Comparison of ENCODE assay signal across 8 cellular contexts in genomic region chr2:197293252-197294007, GRCh38. TPM values are rescaled to one million over a fixed set of nuclear protein-coding genes. Genes with fewer than 3 reads are reported as not detected.
DNase-seq lines count a peak whose midpoint lies in the region; ATAC-seq and TF ChIP-seq lines count a peak whose summit lies in the region.

No MANE protein-coding gene starts in this region.

- H3K36me3 Mint-ChIP-seq in CD8-positive, alpha-beta T cell = peaks cover 42% of the 10 kb centered on the region

- no peaks in the 10 kb centered on the region for H4K20me1 ChIP-seq in OCI-LY3 (ENCODE audit: insufficient read depth, low read length)

- intact Hi-C loops in CD8-positive, alpha-beta T cell (cut with DNase I, micrococcal nuclease) = loop anchor here (1.0 to 2.0 kb wide), 3 partner anchors 15 to 17 kb away; partner anchors contain the start of gene ANKRD44 (in 1 of the 2)
- intact Hi-C loops in aorta (cut with DNase I) = no loop called here

- peak overlapping the region; percentile 73 for H3K4me3 Mint-ChIP-seq in CD8-positive, alpha-beta T cell

- H3K79me2 ChIP-seq in OCI-LY3 (ENCODE audit: low read length) = peaks cover 59% of the 10 kb centered on the region

- H3K4me2 ChIP-seq in OCI-LY3 (ENCODE audit: low read length) = peak overlapping the region; percentile 82

- H3K27ac Mint-ChIP-seq in CD8-positive, alpha-beta T cell = peak overlapping the region; percentile 94

- POLR2A ChIA-PET in CD8-positive, alpha-beta T cell (lab: Charles Lee) = interaction anchor here (0.5 to 6.1 kb wide), 10 partner anchors 14 to 95 kb away, joined by 3 to 71 read pairs (median 4); partner anchors contain the start of gene ANKRD44

- peak in 3 of 7 experiments; percentile 37 to 51 (median 48) for DNase-seq in CD8-positive, alpha-beta T cell
- DNase-seq in globus pallidus (ENCODE audit: low spot score) (peak; percentile 66), aorta (no peak), NCI-H2107 (lab: John Stamatoyannopoulos, UW) (no peak), DMS53 (lab: John Stamatoyannopoulos, UW) (no peak), SHP77 (lab: John Stamatoyannopoulos, UW) (no peak)

- H3K9ac ChIP-seq in OCI-LY3 (ENCODE audit: low read length) = peak overlapping the region; percentile 52

- H3K9me3 ChIP-seq in CD8-positive, alpha-beta T cell (ENCODE audit: low read length) = no peaks in the 10 kb centered on the region
- H3K9me3 ChIP-seq in OCI-LY3 (ENCODE audit: insufficient read depth, low read length) (peaks cover 5% of the 10 kb centered on the region; the same call in 1 of the 2 replicates), aorta (ENCODE audit: control insufficient read depth, low read length) (no peaks in the 10 kb centered on the region)

- no peaks in the 10 kb centered on the region for H3K27me3 ChIP-seq in CD8-positive, alpha-beta T cell (ENCODE audit: insufficient read depth, low read length)
- H3K27me3 ChIP-seq in OCI-LY3 (ENCODE audit: low read depth, low read length) (no peaks in the 10 kb centered on the region), aorta (ENCODE audit: control insufficient read depth in 1 of 2, insufficient read depth in 2 of 2, low read length in 1 of 2) (no peaks in the 10 kb centered on the region)

- TF ChIP-seq CTCF in CD8-positive, alpha-beta T cell (IDR thresholded peaks at IDR 0.05) = no peak
- no peak for TF ChIP-seq CTCF in OCI-LY3 (IDR thresholded peaks at IDR 0.05; ENCODE audit: low read depth, low read length)

- ATAC-seq in CD8-positive, alpha-beta T cell = peak; percentile 70
- peak; percentile 31 for ATAC-seq in GM21526 (IDR thresholded peaks at IDR 0.05; ENCODE audit: low FRiP score, unreplicated experiment)
- peak; percentile 50 for ATAC-seq in aorta (ENCODE audit: low FRiP score)

- H3K4me1 ChIP-seq in CD8-positive, alpha-beta T cell (ENCODE audit: insufficient read depth, low read length) = peaks cover 97% of the 10 kb centered on the region
- H3K4me1 ChIP-seq in OCI-LY3 (ENCODE audit: low read length) (peaks cover 60% of the 10 kb centered on the region), aorta (ENCODE audit: control insufficient read depth in 1 of 2, insufficient read depth in 2 of 2, low read length in 2 of 2) (peaks cover 9 to 16% of the 10 kb centered on the region in 2 donors)

- H3K4me1 Mint-ChIP-seq in CD8-positive, alpha-beta T cell (ENCODE audit: low read depth) = peaks cover 86% of the 10 kb centered on the region

- no peak overlapping the region; the same call in 1 of the 2 replicates for H2AFZ ChIP-seq in OCI-LY3 (ENCODE audit: low read depth, low read length)

- H3K27ac ChIP-seq in CD8-positive, alpha-beta T cell (ENCODE audit: low read depth, low read length) = peak overlapping the region; percentile 41
- H3K27ac ChIP-seq in OCI-LY3 (ENCODE audit: low read length) = peak overlapping the region; percentile 67
- H3K27ac ChIP-seq in aorta (ENCODE audit: low read depth in 1 of 2, low read length in 2 of 2) = no peak overlapping the region

- peaks cover 8% of the 10 kb centered on the region for H3K9me3 Mint-ChIP-seq in CD8-positive, alpha-beta T cell

- no peaks in the 10 kb centered on the region for H3K27me3 Mint-ChIP-seq in CD8-positive, alpha-beta T cell (ENCODE audit: low read depth)

- CTCF ChIA-PET in CD8-positive, alpha-beta T cell (lab: Charles Lee) = interaction anchor here (0.8 to 2.0 kb wide), 8 partner anchors 14 to 158 kb away, joined by 3 to 9 read pairs (median 5); no protein-coding TSS in a partner anchor

- H3K4me3 ChIP-seq in CD8-positive, alpha-beta T cell (ENCODE audit: low read depth, low read length) = peak overlapping the region; percentile 18
- H3K4me3 ChIP-seq in OCI-LY3 (ENCODE audit: low read length) = peak overlapping the region; percentile 45
- peak overlapping the region in 1 of 2 donors; percentile 15 for H3K4me3 ChIP-seq in aorta (ENCODE audit: low read length in 2 of 2)

- WGBS in aorta, 2 donors = 4% methylated on average over 5 of the region's 5 CpGs

- H3K36me3 ChIP-seq in CD8-positive, alpha-beta T cell (ENCODE audit: insufficient read depth, low read length) = no peaks in the 10 kb centered on the region
- H3K36me3 ChIP-seq in OCI-LY3 (replicated peaks; ENCODE audit: low read depth, low read length) (peaks cover 23% of the 10 kb centered on the region), aorta (ENCODE audit: control insufficient read depth in 1 of 2, insufficient read depth in 2 of 2, low read length in 1 of 2) (peaks cover 0 to 2% of the 10 kb centered on the region in 2 donors)

RNA-seq across cellular contexts. Expression of gene ANKRD44, which starts 17.1 kb away (rescaled TPM):
- total RNA-seq in CD8-positive, alpha-beta T cell = 100 to 1,000 TPM; 113 to 115 TPM
- 10 to 100 TPM; 53.3 to 62.6 TPM for total RNA-seq in aorta
- polyA plus RNA-seq in aorta = 10 to 100 TPM in 1 of 2 donors, 1 to 10 TPM in 1; 4.5 to 14.4 TPM

Comparison
In these comparisons a context has a peak if more than half of its experiments do, and no peak if none do; other contexts are left out.
1. H3K27ac ChIP-seq: peak in CD8-positive, alpha-beta T cell (single experiment) and OCI-LY3 (single experiment); none in aorta (0 of 2).
2. intact Hi-C loops: an anchor here in CD8-positive, alpha-beta T cell (1.0 to 2.0 kb wide); none called in aorta.
3. Peak in every context shown above with its lines, with median percentiles within 50 percentile points of each other: ATAC-seq.